26 cellular contexts compared by ENCODE assay signal in genomic region chr15:87731630-87732029, GRCh38.
"Had no signal": no experiment of that assay in that cellular context is flagged by ENCODE, and none has a peak within 500 bp of the region (broad histone marks: within the 10 kb centered on the region; RNA-seq: fewer than 3 reads in every experiment).

No MANE protein-coding gene starts in this region.

- DNase-seq: activated CD4-positive, alpha-beta memory T cell treated with anti-CD3 and anti-CD28 coated beads for 36 hours; activated CD4-positive, alpha-beta T cell treated with anti-CD3 and anti-CD28 coated beads, Interleukin-2, amount 10 ng/mL, durations not matched to agents 7 days and 5 days; activated CD4-positive, CD25-positive, alpha-beta regulatory T cell; activated CD8-positive, alpha-beta memory T cell treated with anti-CD3 and anti-CD28 coated beads for 24 hours; activated effector memory CD4-positive, alpha-beta T cell treated with anti-CD3 and anti-CD28 coated beads, Interleukin-2, amount 50 U/mL, for 16 hours; activated naive CD4-positive, alpha-beta T cell treated with anti-CD3 and anti-CD28 coated beads for 36 hours; activated T-cell treated with anti-CD3 and anti-CD28 coated beads, Interleukin-2, amount 50 U/mL, for 4 hours; amygdala; cerebellar nuclear complex; KG1; MV-4-11; NCI-H1092 treated with DMSO at 0.1 percent for 48 hours; NCI-H1436; NCI-H1694 treated with DMSO at 0.1 percent for 48 hours; NCI-H2029 treated with DMSO at 0.1 percent for 48 hours; NCI-H510A treated with DMSO at 0.1 percent for 48 hours; NCI-H69; PC-3; T-cell; T-helper 2 cell; T1000 had no signal

- FAIRE-seq: astrocyte had no signal

- H3K4me3 Mint-ChIP-seq: activated CD4-positive, alpha-beta memory T cell treated with anti-CD3 and anti-CD28 coated beads for 36 hours; activated CD4-positive, alpha-beta T cell treated with anti-CD3 and anti-CD28 coated beads, Interleukin-2, amount 10 ng/mL, durations not matched to agents 7 days and 5 days; activated naive CD4-positive, alpha-beta T cell treated with anti-CD3 and anti-CD28 coated beads for 36 hours; activated naive CD8-positive, alpha-beta T cell; activated T-cell treated with anti-CD3 and anti-CD28 coated beads, Interleukin-2, amount 50 U/mL, for 4 hours; brain; T-cell had no signal

- H3K27me3 Mint-ChIP-seq: activated CD4-positive, alpha-beta memory T cell treated with anti-CD3 and anti-CD28 coated beads for 36 hours; activated CD4-positive, alpha-beta T cell treated with anti-CD3 and anti-CD28 coated beads, Interleukin-2, amount 10 ng/mL, durations not matched to agents 7 days and 5 days had no signal

- H3K9me3 Mint-ChIP-seq: activated CD4-positive, alpha-beta memory T cell treated with anti-CD3 and anti-CD28 coated beads for 36 hours; activated naive CD4-positive, alpha-beta T cell treated with anti-CD3 and anti-CD28 coated beads for 36 hours; activated T-cell treated with anti-CD3 and anti-CD28 coated beads, Interleukin-2, amount 50 U/mL, for 4 hours had no signal

- ATAC-seq: activated T-cell treated with anti-CD3 and anti-CD28 coated beads, Interleukin-2, amount 50 U/mL, for 4 hours; PC-3; T-cell had no signal

- H3K27ac ChIP-seq: SK-N-MC, VCaP had no signal

- H3K27ac Mint-ChIP-seq: activated CD4-positive, alpha-beta memory T cell treated with anti-CD3 and anti-CD28 coated beads for 36 hours; activated CD4-positive, alpha-beta T cell treated with anti-CD3 and anti-CD28 coated beads, Interleukin-2, amount 10 ng/mL, durations not matched to agents 7 days and 5 days; activated naive CD4-positive, alpha-beta T cell treated with anti-CD3 and anti-CD28 coated beads for 36 hours; activated naive CD8-positive, alpha-beta T cell; brain; T-cell had no signal

- H3K4me3 ChIP-seq: SK-N-MC had no signal

- H3K36me3 Mint-ChIP-seq: activated CD4-positive, alpha-beta memory T cell treated with anti-CD3 and anti-CD28 coated beads for 36 hours; activated naive CD8-positive, alpha-beta T cell; brain; T-cell had no signal
